In genomic region chr5:93978222-93978621, GRCh38 we compare ENCODE assay signal across 29 cellular contexts.
"Had no signal": no experiment of that assay in that cellular context is flagged by ENCODE, and none has a peak within 500 bp of the region (broad histone marks: within the 10 kb centered on the region; RNA-seq: fewer than 3 reads in every experiment).

No MANE protein-coding gene starts in this region.

- H3K4me3 Mint-ChIP-seq: effector memory CD8-positive, alpha-beta T cell; endodermal cell; mesothelial cell of epicardium; naive B cell had no signal

- H3K36me3 ChIP-seq: gastrocnemius medialis, heart right ventricle, lower lobe of right lung had no signal

- H3K4me1 Mint-ChIP-seq: endodermal cell, mesothelial cell of epicardium had no signal

- H3K4me3 ChIP-seq: coronary artery, dorsolateral prefrontal cortex, esophagus squamous epithelium, gastrocnemius medialis, heart right ventricle, left lung, lower lobe of right lung, mucosa of descending colon had no signal

- H3K27ac ChIP-seq: coronary artery, dorsolateral prefrontal cortex, epithelial cell of prostate, esophagus squamous epithelium, gastrocnemius medialis, heart right ventricle, left lung, lower lobe of right lung had no signal

- H3K27ac Mint-ChIP-seq: effector memory CD8-positive, alpha-beta T cell; endodermal cell; mesothelial cell of epicardium had no signal

- H3K27me3 ChIP-seq: dorsolateral prefrontal cortex, esophagus squamous epithelium, gastrocnemius medialis, heart right ventricle, left lung had no signal

- FAIRE-seq: colon, endometrium, islet of Langerhans, keratinocyte had no signal

- H3K4me1 ChIP-seq: esophagus squamous epithelium, gastrocnemius medialis, heart right ventricle, left lung, lower lobe of right lung had no signal

- ATAC-seq: effector memory CD8-positive, alpha-beta T cell; esophagus mucosa; gastrocnemius medialis; heart right ventricle; left cardiac atrium; left lung; left ventricle myocardium superior; lower lobe of right lung; mucosa of descending colon had no signal

- DNase-seq: dermis blood vessel endothelial cell; dorsolateral prefrontal cortex; effector CD4-positive, alpha-beta T cell; effector memory CD8-positive, alpha-beta T cell; endodermal cell; erythroblast; esophagus squamous epithelium; foreskin fibroblast; foreskin melanocyte; gastrocnemius medialis; glutamatergic neuron; head of caudate nucleus; heart right ventricle; hippocampal formation; left cardiac atrium; left lung; left ventricle myocardium superior; lower lobe of right lung; mesenchymal stem cell; mucosa of descending colon; naive B cell had no signal

- H3K27me3 Mint-ChIP-seq: effector memory CD8-positive, alpha-beta T cell; naive B cell had no signal
